In genomic region chr3:195219351-195220045, GRCh38 we compare ENCODE assay signal across 14 cellular contexts.
"Had no signal": no experiment of that assay in that cellular context is flagged by ENCODE, and none has a peak within 500 bp of the region (broad histone marks: within the 10 kb centered on the region; RNA-seq: fewer than 3 reads in every experiment).

No MANE protein-coding gene starts in this region.

- H3K4me3 Mint-ChIP-seq: activated CD4-positive, alpha-beta T cell treated with anti-CD3 and anti-CD28 coated beads, Interleukin-2, amount 10 ng/mL, durations not matched to agents 7 days and 5 days; activated naive CD8-positive, alpha-beta T cell treated with anti-CD3 and anti-CD28 coated beads, Interleukin-2, amount 50 U/mL, for 24 hours; activated T-cell treated with anti-CD3 and anti-CD28 coated beads, Interleukin-2, amount 50 U/mL, for 72 hours had no signal

- H3K4me3 ChIP-seq: hepatocyte, pancreas had no signal

- H3K4me2 ChIP-seq: hepatocyte had no signal

- H3K27ac ChIP-seq: epithelial cell of prostate, hepatocyte, pancreas had no signal

- DNase-seq: activated CD4-positive, alpha-beta T cell treated with anti-CD3 and anti-CD28 coated beads, Interleukin-2, amount 10 ng/mL, durations not matched to agents 7 days and 5 days; activated CD4-positive, CD25-positive, alpha-beta regulatory T cell; activated naive CD4-positive, alpha-beta T cell; activated naive CD8-positive, alpha-beta T cell treated with anti-CD3 and anti-CD28 coated beads, Interleukin-2, amount 50 U/mL, for 24 hours; activated T-cell treated with anti-CD3 and anti-CD28 coated beads, Interleukin-2, amount 50 U/mL, for 72 hours; effector CD8-positive, alpha-beta T cell; kidney; left ventricle myocardium superior; pancreas; stimulated activated CD4-positive, alpha-beta T cell treated with anti-CD3 and anti-CD28 coated beads, Interleukin-15, amount 100 ng/mL, for 24 hours; stimulated activated CD4-positive, alpha-beta T cell treated with anti-CD3 and anti-CD28 coated beads, Interleukin-4, amount 100 ng/mL, for 4 hours; T-helper 2 cell had no signal

- H3K4me1 Mint-ChIP-seq: activated CD4-positive, alpha-beta T cell treated with anti-CD3 and anti-CD28 coated beads, Interleukin-2, amount 10 ng/mL, durations not matched to agents 7 days and 5 days had no signal

- H3K36me3 ChIP-seq: pancreas had no signal

- ATAC-seq: activated naive CD8-positive, alpha-beta T cell treated with anti-CD3 and anti-CD28 coated beads, Interleukin-2, amount 50 U/mL, for 24 hours; activated T-cell treated with anti-CD3 and anti-CD28 coated beads, Interleukin-2, amount 50 U/mL, for 72 hours; left ventricle myocardium superior; pancreas had no signal

- H3K9me3 ChIP-seq: pancreas had no signal

- H3K9me3 Mint-ChIP-seq: activated naive CD8-positive, alpha-beta T cell treated with anti-CD3 and anti-CD28 coated beads, Interleukin-2, amount 50 U/mL, for 24 hours had no signal

- H3K27me3 ChIP-seq: hepatocyte, pancreas had no signal

- H3K27me3 Mint-ChIP-seq: activated CD4-positive, alpha-beta T cell treated with anti-CD3 and anti-CD28 coated beads, Interleukin-2, amount 10 ng/mL, durations not matched to agents 7 days and 5 days; activated naive CD8-positive, alpha-beta T cell treated with anti-CD3 and anti-CD28 coated beads, Interleukin-2, amount 50 U/mL, for 24 hours had no signal

- H3K27ac Mint-ChIP-seq: activated CD4-positive, alpha-beta T cell treated with anti-CD3 and anti-CD28 coated beads, Interleukin-2, amount 10 ng/mL, durations not matched to agents 7 days and 5 days; activated naive CD8-positive, alpha-beta T cell treated with anti-CD3 and anti-CD28 coated beads, Interleukin-2, amount 50 U/mL, for 24 hours; activated T-cell treated with anti-CD3 and anti-CD28 coated beads, Interleukin-2, amount 50 U/mL, for 72 hours had no signal

- H2AFZ ChIP-seq: hepatocyte had no signal

- H3K4me1 ChIP-seq: pancreas had no signal
